In genomic region chr4:165439981-165440380, GRCh38 we compare ENCODE assay signal across 1 cellular context.
TF ChIP-seq lines count a peak whose summit lies in the region.

No MANE protein-coding gene starts in this region.

TF ChIP-seq in SK-N-SH, 30 proteins besides CTCF, POLR2A, EP300 and RAD21 (continued from another document):
- TF ChIP-seq USF1 (IDR thresholded peaks at IDR 0.05; ENCODE audit: borderline replicate concordance, low read depth): no peak
- no peak for TF ChIP-seq POLR2AphosphoS5 (IDR thresholded peaks at IDR 0.05; ENCODE audit: low read depth, low read length)
- no peak for TF ChIP-seq MAX (IDR thresholded peaks at IDR 0.05; ENCODE audit: low read depth)
- no peak for TF ChIP-seq RXRA (IDR thresholded peaks at IDR 0.05; ENCODE audit: borderline replicate concordance, low read depth)
- no peak for TF ChIP-seq FOXJ3 (CRISPR knock-in tag; IDR thresholded peaks at IDR 0.05)
- no peak for TF ChIP-seq REST (IDR thresholded peaks at IDR 0.05; ENCODE audit: low read depth, low read length)
TF ChIP-seq in SK-N-SH: peak in this region for 0.
